11 cellular contexts compared by ENCODE assay signal in the genomic region with DNA sequence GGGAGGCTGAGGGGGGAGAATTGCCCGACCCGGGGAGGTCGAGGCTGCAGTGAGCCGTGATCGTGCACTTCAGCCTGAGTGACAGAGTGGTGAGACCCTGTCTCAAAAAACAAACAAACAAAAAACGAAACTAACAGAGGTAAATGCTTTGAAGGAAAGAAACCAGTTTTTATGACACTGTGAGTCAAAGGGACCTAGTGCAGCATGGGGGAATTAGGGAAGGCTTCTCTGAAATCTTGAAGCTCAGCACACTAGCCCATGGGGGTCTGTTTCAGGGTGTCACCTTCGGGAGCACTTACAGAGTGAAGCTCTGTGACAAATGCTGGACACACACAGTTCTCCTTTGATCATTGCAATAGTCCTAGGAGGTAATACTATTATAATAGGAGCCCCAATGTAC. TPM values are rescaled to one million over a fixed set of nuclear protein-coding genes. Genes with fewer than 3 reads are reported as not detected.
DNase-seq lines count a peak whose midpoint lies in the region; ATAC-seq and TF ChIP-seq lines count a peak whose summit lies in the region.
"Had no signal": no experiment of that assay in that cellular context is flagged by ENCODE, and none has a peak within 500 bp of the region (broad histone marks: within the 10 kb centered on the region; RNA-seq: fewer than 3 reads in every experiment).

No MANE protein-coding gene starts in this region.

- H3K4me1 ChIP-seq in HEK293 (ENCODE audit: control insufficient read depth, insufficient read depth, low read length): peaks cover 13% of the 10 kb centered on the region
- peaks cover 19 to 37% (median 31%) of the 10 kb centered on the region in 3 donors for H3K4me1 ChIP-seq in skeletal muscle tissue (ENCODE audit: control insufficient read depth in 3 of 3, insufficient read depth in 3 of 3, low read length in 3 of 3)

- H3K27me3 Mint-ChIP-seq in activated CD4-positive, alpha-beta memory T cell treated with anti-CD3 and anti-CD28 coated beads for 36 hours: no peaks in the 10 kb centered on the region
- H3K27me3 Mint-ChIP-seq in glutamatergic neuron (ENCODE audit: unreplicated experiment): peaks cover 6% of the 10 kb centered on the region

- ATAC-seq in GM19467 (IDR thresholded peaks at IDR 0.05; ENCODE audit: unreplicated experiment): no peak

- no peak overlapping the region for H3K4me3 Mint-ChIP-seq in activated CD4-positive, alpha-beta memory T cell treated with anti-CD3 and anti-CD28 coated beads for 36 hours
- H3K4me3 Mint-ChIP-seq in glutamatergic neuron (ENCODE audit: unreplicated experiment): peak overlapping the region; percentile 4

- H3K27ac ChIP-seq in HEK293 (ENCODE audit: extremely low read depth, low read depth, low read length) (peak overlapping the region; percentile 6; the same call in 1 of the 2 replicates), skeletal muscle tissue (ENCODE audit: low read depth, low read length) (peak overlapping the region; percentile 83)

- H3K27me3 ChIP-seq in skeletal muscle tissue (ENCODE audit: control insufficient read depth in 3 of 3, insufficient read depth in 3 of 3, low read length in 3 of 3): no peaks in the 10 kb centered on the region

- H3K9me3 Mint-ChIP-seq in activated CD4-positive, alpha-beta memory T cell treated with anti-CD3 and anti-CD28 coated beads for 36 hours: no peaks in the 10 kb centered on the region
- H3K9me3 Mint-ChIP-seq in glutamatergic neuron (ENCODE audit: unreplicated experiment): peaks cover 11% of the 10 kb centered on the region

- peak overlapping the region; percentile 66 for H3K27ac Mint-ChIP-seq in activated CD4-positive, alpha-beta memory T cell treated with anti-CD3 and anti-CD28 coated beads for 36 hours
- peak overlapping the region; percentile 98 for H3K27ac Mint-ChIP-seq in glutamatergic neuron (ENCODE audit: unreplicated experiment)

- H3K4me1 Mint-ChIP-seq in activated CD4-positive, alpha-beta memory T cell treated with anti-CD3 and anti-CD28 coated beads for 36 hours (ENCODE audit: low read depth): peaks cover 35% of the 10 kb centered on the region
- peaks cover 38% of the 10 kb centered on the region for H3K4me1 Mint-ChIP-seq in glutamatergic neuron (ENCODE audit: low read depth, unreplicated experiment)

- CTCF ChIA-PET in HEK293 (lab: Yijun Ruan, JAX): interaction anchor here (0.6 to 1.8 kb wide), 2 partner anchors 36 to 61 kb away, joined by 3 to 5 read pairs; no protein-coding TSS in a partner anchor
- CTCF ChIA-PET in activated CD4-positive, alpha-beta memory T cell treated with anti-CD3 and anti-CD28 coated beads for 36 hours (lab: Charles Lee): interaction anchor here (1.0 to 1.3 kb wide), 2 partner anchors 13 to 37 kb away, joined by 3 to 6 read pairs; no protein-coding TSS in a partner anchor

- no peak for DNase-seq in activated CD4-positive, alpha-beta memory T cell treated with anti-CD3 and anti-CD28 coated beads for 36 hours
- DNase-seq in glutamatergic neuron (no peak), AG20443 (ENCODE audit: low spot score) (no peak), COLO829 (ENCODE audit: low spot score) (no peak), NCI-H2196 treated with DMSO at 0.1 percent for 48 hours (lab: John Stamatoyannopoulos, UW; ENCODE audit: unreplicated experiment) (no peak)
- DNase-seq: effector CD8-positive, alpha-beta T cell; NCI-H446; stimulated activated CD8-positive, alpha-beta memory T cell treated with anti-CD3 and anti-CD28 coated beads, Interleukin-4, amount 100 ng/mL, for 48 hours had no signal

- POLR2A ChIA-PET in HEK293 (lab: Yijun Ruan, JAX): interaction anchor here (0.9 to 3.7 kb wide), 3 partner anchors 8 to 17 kb away, joined by 3 to 16 read pairs (median 8); partner anchors contain the start of gene ITPRIPL2
- POLR2A ChIA-PET in activated CD4-positive, alpha-beta memory T cell treated with anti-CD3 and anti-CD28 coated beads for 36 hours (lab: Charles Lee): interaction anchor here (1.7 kb wide), 1 partner anchor 15 kb away, joined by 4 read pairs; no protein-coding TSS in a partner anchor

- no peaks in the 10 kb centered on the region for H3K36me3 Mint-ChIP-seq in activated CD4-positive, alpha-beta memory T cell treated with anti-CD3 and anti-CD28 coated beads for 36 hours
- H3K36me3 Mint-ChIP-seq in glutamatergic neuron (ENCODE audit: unreplicated experiment): no peaks in the 10 kb centered on the region

- H3K4me3 ChIP-seq in HEK293 (ENCODE audit: low read depth, low read length) (no peak overlapping the region), skeletal muscle tissue (ENCODE audit: low read length in 3 of 3) (no peak overlapping the region)

- peak overlapping the region in 2 of 3 donors; percentile 16 to 28 for H3K9ac ChIP-seq in skeletal muscle tissue (ENCODE audit: low read depth in 1 of 3, low read length in 3 of 3)

- no peak for TF ChIP-seq CTCF in HEK293 (tag by site-specific recombination; IDR thresholded peaks at IDR 0.05)
- no peak for TF ChIP-seq CTCF in glutamatergic neuron (IDR thresholded peaks at IDR 0.05; ENCODE audit: partially characterized antibody, unreplicated experiment)

- H3K9me3 ChIP-seq in HEK293 (ENCODE audit: control insufficient read depth, insufficient read depth, low read depth, low read length) (no peaks in the 10 kb centered on the region), skeletal muscle tissue (ENCODE audit: control insufficient read depth in 3 of 3, low read length in 3 of 3) (no peaks in the 10 kb centered on the region)

- intact Hi-C loops in activated CD4-positive, alpha-beta memory T cell treated with anti-CD3 and anti-CD28 coated beads for 36 hours (cut with micrococcal nuclease): no loop called here

- no peaks in the 10 kb centered on the region for H3K36me3 ChIP-seq in HEK293 (ENCODE audit: control insufficient read depth in 2 of 2, insufficient read depth in 1 of 2, low read length in 2 of 2)
- peaks cover 0 to 2% (median 0%) of the 10 kb centered on the region in 3 donors for H3K36me3 ChIP-seq in skeletal muscle tissue (ENCODE audit: control insufficient read depth in 3 of 3, insufficient read depth in 3 of 3, low read length in 3 of 3)

TF ChIP-seq in HEK293, 187 proteins besides CTCF, POLR2A, EP300 and RAD21 (continues in another document):
- TF ChIP-seq ZNF146 (tag by site-specific recombination; IDR thresholded peaks at IDR 0.05) (no peak), ZNF692 (tag by site-specific recombination; IDR thresholded peaks at IDR 0.05) (no peak), REST (tag by site-specific recombination; IDR thresholded peaks at IDR 0.05) (no peak), REPIN1 (tag by site-specific recombination; IDR thresholded peaks at IDR 0.05; ENCODE audit: low read depth) (no peak), ZBTB21 (tag by site-specific recombination; IDR thresholded peaks at IDR 0.05) (no peak)
- TF ChIP-seq, protein P1, sequence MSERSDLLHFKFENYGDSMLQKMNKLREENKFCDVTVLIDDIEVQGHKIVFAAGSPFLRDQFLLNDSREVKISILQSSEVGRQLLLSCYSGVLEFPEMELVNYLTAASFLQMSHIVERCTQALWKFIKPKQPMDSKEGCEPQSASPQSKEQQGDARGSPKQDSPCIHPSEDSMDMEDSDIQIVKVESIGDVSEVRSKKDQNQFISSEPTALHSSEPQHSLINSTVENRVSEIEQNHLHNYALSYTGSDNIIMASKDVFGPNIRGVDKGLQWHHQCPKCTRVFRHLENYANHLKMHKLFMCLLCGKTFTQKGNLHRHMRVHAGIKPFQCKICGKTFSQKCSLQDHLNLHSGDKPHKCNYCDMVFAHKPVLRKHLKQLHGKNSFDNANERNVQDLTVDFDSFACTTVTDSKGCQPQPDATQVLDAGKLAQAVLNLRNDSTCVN (tag by site-specific recombination; optimal IDR thresholded peaks at IDR 0.05): no peak

RNA-seq across cellular contexts. Expression of gene ITPRIPL2, which starts 16.6 kb away (rescaled TPM):
- 1 to 10 TPM; 8.9 to 9.7 TPM for total RNA-seq in activated CD4-positive, alpha-beta memory T cell treated with anti-CD3 and anti-CD28 coated beads for 36 hours
- total RNA-seq in glutamatergic neuron (ENCODE audit: unreplicated experiment): 3.4 TPM
- 33.4 TPM for total RNA-seq in skeletal muscle tissue

RNA-seq across cellular contexts. Expression of gene SYT17, which starts 37.7 kb away (rescaled TPM):
- total RNA-seq in activated CD4-positive, alpha-beta memory T cell treated with anti-CD3 and anti-CD28 coated beads for 36 hours: under 1 TPM in 1 of 2 experiments, not detected in 1; 0.10 TPM
- total RNA-seq in glutamatergic neuron (ENCODE audit: unreplicated experiment): 10.0 TPM
- 2.6 TPM for total RNA-seq in skeletal muscle tissue
